1 cellular context compared by ENCODE assay signal in genomic region chr6:26026833-26027490, GRCh38.
A peak's percentile ranks its signal among the peaks of the same experiment; 100 is the strongest.
TF ChIP-seq lines count a peak whose summit lies in the region.

No MANE protein-coding gene starts in this region.

TF ChIP-seq in HepG2, 621 proteins besides CTCF, POLR2A, EP300 and RAD21 (continued from another document and continues in another):
- TF ChIP-seq ZNF276 (CRISPR knock-in tag; IDR thresholded peaks at IDR 0.05; ENCODE audit: low read depth), result peak; percentile 89; the same call in 1 of the 2 replicates
- peak; percentile 51 for TF ChIP-seq TEAD3 (CRISPR knock-in tag; optimal IDR thresholded peaks at IDR 0.05; ENCODE audit: borderline replicate concordance)
- TF ChIP-seq BATF2 (CRISPR knock-in tag; IDR thresholded peaks at IDR 0.05), result peak; percentile 59; the same call in 1 of the 2 replicates
- TF ChIP-seq HNRNPLL (IDR thresholded peaks at IDR 0.05; ENCODE audit: low read depth, low read length, poor library complexity, severe bottlenecking), result peak; percentile 62
- no peak; the same call in 1 of the 2 replicates for TF ChIP-seq JUND (CRISPR knock-in tag; IDR thresholded peaks at IDR 0.05)
- TF ChIP-seq NFE2L2 (IDR thresholded peaks at IDR 0.05; ENCODE audit: low read length), result no peak
- peak; percentile 80 for TF ChIP-seq FOXP4 (CRISPR knock-in tag; IDR thresholded peaks at IDR 0.05)
- peak; percentile 79 for TF ChIP-seq ZNF431 (CRISPR knock-in tag; IDR thresholded peaks at IDR 0.05; ENCODE audit: borderline replicate concordance, low read depth)
- peak; percentile 57; the same call in 1 of the 2 replicates for TF ChIP-seq ZSCAN31 (CRISPR knock-in tag; IDR thresholded peaks at IDR 0.05; ENCODE audit: low read depth)
- TF ChIP-seq POLR2G (IDR thresholded peaks at IDR 0.05; ENCODE audit: low read depth, low read length), result peak; percentile 99
- peak; percentile 87 for TF ChIP-seq ZNF883 (CRISPR knock-in tag; IDR thresholded peaks at IDR 0.05; ENCODE audit: not compliant biosample characterization)
- TF ChIP-seq IRX3 (CRISPR knock-in tag; IDR thresholded peaks at IDR 0.05; ENCODE audit: borderline replicate concordance, low read depth), result peak; percentile 88; the same call in 1 of the 2 replicates
- no peak for TF ChIP-seq RFX1 (IDR thresholded peaks at IDR 0.05)
- peak; percentile 58; the same call in 1 of the 2 replicates for TF ChIP-seq ZNF777 (CRISPR knock-in tag; IDR thresholded peaks at IDR 0.05)
- TF ChIP-seq HMG20A (CRISPR knock-in tag; IDR thresholded peaks at IDR 0.05; ENCODE audit: borderline replicate concordance), result no peak
- TF ChIP-seq ZNF672 (CRISPR knock-in tag; IDR thresholded peaks at IDR 0.05), result peak; percentile 57; the same call in 1 of the 2 replicates
- TF ChIP-seq, protein P1, sequence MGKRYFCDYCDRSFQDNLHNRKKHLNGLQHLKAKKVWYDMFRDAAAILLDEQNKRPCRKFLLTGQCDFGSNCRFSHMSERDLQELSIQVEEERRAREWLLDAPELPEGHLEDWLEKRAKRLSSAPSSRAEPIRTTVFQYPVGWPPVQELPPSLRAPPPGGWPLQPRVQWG (CRISPR knock-in tag; IDR thresholded peaks at IDR 0.05; ENCODE audit: borderline replicate concordance, low read depth), result no peak
- TF ChIP-seq ZNF788 (CRISPR knock-in tag; IDR thresholded peaks at IDR 0.05; ENCODE audit: borderline replicate concordance), result peak; percentile 89
- peak; percentile 97 for TF ChIP-seq SNAPC2 (CRISPR knock-in tag; IDR thresholded peaks at IDR 0.05)
- no peak for TF ChIP-seq SRSF4 (IDR thresholded peaks at IDR 0.05; ENCODE audit: low read depth, low read length, poor library complexity, severe bottlenecking)
- TF ChIP-seq RFXANK (CRISPR knock-in tag; IDR thresholded peaks at IDR 0.05), result peak; percentile 90
- TF ChIP-seq NKX3-1 (CRISPR knock-in tag; IDR thresholded peaks at IDR 0.05), result peak; percentile 88
- no peak for TF ChIP-seq XBP1 (CRISPR knock-in tag; IDR thresholded peaks at IDR 0.05)
- TF ChIP-seq ARNT2 (CRISPR knock-in tag; IDR thresholded peaks at IDR 0.05; ENCODE audit: low read depth), result peak; percentile 95
- peak; percentile 70; the same call in 1 of the 2 replicates for TF ChIP-seq NR1H2 (CRISPR knock-in tag; IDR thresholded peaks at IDR 0.05; ENCODE audit: borderline replicate concordance, low read depth)
- TF ChIP-seq ZNF292 (CRISPR knock-in tag; IDR thresholded peaks at IDR 0.05; ENCODE audit: borderline replicate concordance, low read depth), result no peak
- TF ChIP-seq ZSCAN9 (CRISPR knock-in tag; IDR thresholded peaks at IDR 0.05; ENCODE audit: borderline replicate concordance), result peak; percentile 98
- no peak for TF ChIP-seq NR3C1 (CRISPR knock-in tag; IDR thresholded peaks at IDR 0.05)
- peak; percentile 83; the same call in 1 of the 2 replicates for TF ChIP-seq ZNF280B (CRISPR knock-in tag; IDR thresholded peaks at IDR 0.05; ENCODE audit: borderline replicate concordance)
- TF ChIP-seq ZNF670 (CRISPR knock-in tag; IDR thresholded peaks at IDR 0.05; ENCODE audit: borderline replicate concordance), result peak; percentile 95
- TF ChIP-seq ZFP41 (CRISPR knock-in tag; IDR thresholded peaks at IDR 0.05; ENCODE audit: borderline replicate concordance), result peak; percentile 95
- TF ChIP-seq, protein P2, sequence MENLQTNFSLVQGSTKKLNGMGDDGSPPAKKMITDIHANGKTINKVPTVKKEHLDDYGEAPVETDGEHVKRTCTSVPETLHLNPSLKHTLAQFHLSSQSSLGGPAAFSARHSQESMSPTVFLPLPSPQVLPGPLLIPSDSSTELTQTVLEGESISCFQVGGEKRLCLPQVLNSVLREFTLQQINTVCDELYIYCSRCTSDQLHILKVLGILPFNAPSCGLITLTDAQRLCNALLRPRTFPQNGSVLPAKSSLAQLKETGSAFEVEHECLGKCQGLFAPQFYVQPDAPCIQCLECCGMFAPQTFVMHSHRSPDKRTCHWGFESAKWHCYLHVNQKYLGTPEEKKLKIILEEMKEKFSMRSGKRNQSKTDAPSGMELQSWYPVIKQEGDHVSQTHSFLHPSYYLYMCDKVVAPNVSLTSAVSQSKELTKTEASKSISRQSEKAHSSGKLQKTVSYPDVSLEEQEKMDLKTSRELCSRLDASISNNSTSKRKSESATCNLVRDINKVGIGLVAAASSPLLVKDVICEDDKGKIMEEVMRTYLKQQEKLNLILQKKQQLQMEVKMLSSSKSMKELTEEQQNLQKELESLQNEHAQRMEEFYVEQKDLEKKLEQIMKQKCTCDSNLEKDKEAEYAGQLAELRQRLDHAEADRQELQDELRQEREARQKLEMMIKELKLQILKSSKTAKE (CRISPR knock-in tag; IDR thresholded peaks at IDR 0.05; ENCODE audit: borderline replicate concordance), result no peak
- TF ChIP-seq, protein P3, sequence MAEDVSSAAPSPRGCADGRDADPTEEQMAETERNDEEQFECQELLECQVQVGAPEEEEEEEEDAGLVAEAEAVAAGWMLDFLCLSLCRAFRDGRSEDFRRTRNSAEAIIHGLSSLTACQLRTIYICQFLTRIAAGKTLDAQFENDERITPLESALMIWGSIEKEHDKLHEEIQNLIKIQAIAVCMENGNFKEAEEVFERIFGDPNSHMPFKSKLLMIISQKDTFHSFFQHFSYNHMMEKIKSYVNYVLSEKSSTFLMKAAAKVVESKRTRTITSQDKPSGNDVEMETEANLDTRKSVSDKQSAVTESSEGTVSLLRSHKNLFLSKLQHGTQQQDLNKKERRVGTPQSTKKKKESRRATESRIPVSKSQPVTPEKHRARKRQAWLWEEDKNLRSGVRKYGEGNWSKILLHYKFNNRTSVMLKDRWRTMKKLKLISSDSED (CRISPR knock-in tag; IDR thresholded peaks at IDR 0.05), result 0 out of 2 replicates have a peak, but pooled peaks have one; percentile 93
- TF ChIP-seq TBL1XR1 (IDR thresholded peaks at IDR 0.05; ENCODE audit: borderline replicate concordance, low read length, partially characterized antibody), result peak; percentile 59
- peak; percentile 96 for TF ChIP-seq SALL1 (CRISPR knock-in tag; IDR thresholded peaks at IDR 0.05)
- peak; percentile 65; the same call in 1 of the 2 replicates for TF ChIP-seq CREB3 (CRISPR knock-in tag; IDR thresholded peaks at IDR 0.05)
- TF ChIP-seq ATF1 (CRISPR knock-in tag; IDR thresholded peaks at IDR 0.05), result no peak
- TF ChIP-seq TFDP1 (CRISPR knock-in tag; IDR thresholded peaks at IDR 0.05; ENCODE audit: borderline replicate concordance), result peak; percentile 95
- TF ChIP-seq GPN1 (CRISPR knock-in tag; IDR thresholded peaks at IDR 0.05; ENCODE audit: borderline replicate concordance), result no peak; the same call in 1 of the 2 replicates
- TF ChIP-seq, protein P4, sequence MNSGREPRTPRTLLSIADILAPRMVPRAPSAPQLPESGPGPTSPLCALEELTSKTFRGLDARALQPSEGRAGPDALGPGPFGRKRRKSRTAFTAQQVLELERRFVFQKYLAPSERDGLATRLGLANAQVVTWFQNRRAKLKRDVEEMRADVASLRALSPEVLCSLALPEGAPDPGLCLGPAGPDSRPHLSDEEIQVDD (CRISPR knock-in tag; IDR thresholded peaks at IDR 0.05; ENCODE audit: borderline replicate concordance), result no peak
- TF ChIP-seq FOXK2 (IDR thresholded peaks at IDR 0.05), result 0 out of 2 replicates have a peak, but pooled peaks have one; percentile 42
- TF ChIP-seq, protein P5, sequence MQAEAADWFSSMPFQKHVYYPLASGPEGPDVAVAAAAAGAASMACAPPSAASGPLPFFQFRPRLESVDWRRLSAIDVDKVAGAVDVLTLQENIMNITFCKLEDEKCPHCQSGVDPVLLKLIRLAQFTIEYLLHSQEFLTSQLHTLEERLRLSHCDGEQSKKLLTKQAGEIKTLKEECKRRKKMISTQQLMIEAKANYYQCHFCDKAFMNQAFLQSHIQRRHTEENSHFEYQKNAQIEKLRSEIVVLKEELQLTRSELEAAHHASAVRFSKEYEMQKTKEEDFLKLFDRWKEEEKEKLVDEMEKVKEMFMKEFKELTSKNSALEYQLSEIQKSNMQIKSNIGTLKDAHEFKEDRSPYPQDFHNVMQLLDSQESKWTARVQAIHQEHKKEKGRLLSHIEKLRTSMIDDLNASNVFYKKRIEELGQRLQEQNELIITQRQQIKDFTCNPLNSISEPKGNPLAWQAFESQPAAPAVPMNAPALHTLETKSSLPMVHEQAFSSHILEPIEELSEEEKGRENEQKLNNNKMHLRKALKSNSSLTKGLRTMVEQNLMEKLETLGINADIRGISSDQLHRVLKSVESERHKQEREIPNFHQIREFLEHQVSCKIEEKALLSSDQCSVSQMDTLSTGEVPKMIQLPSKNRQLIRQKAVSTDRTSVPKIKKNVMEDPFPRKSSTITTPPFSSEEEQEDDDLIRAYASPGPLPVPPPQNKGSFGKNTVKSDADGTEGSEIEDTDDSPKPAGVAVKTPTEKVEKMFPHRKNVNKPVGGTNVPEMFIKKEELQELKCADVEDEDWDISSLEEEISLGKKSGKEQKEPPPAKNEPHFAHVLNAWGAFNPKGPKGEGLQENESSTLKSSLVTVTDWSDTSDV (CRISPR knock-in tag; IDR thresholded peaks at IDR 0.05), result 0 out of 2 replicates have a peak, but pooled peaks have one; percentile 57
- TF ChIP-seq MXD3 (CRISPR knock-in tag; IDR thresholded peaks at IDR 0.05), result peak; percentile 86
- no peak for TF ChIP-seq ZNF567 (CRISPR knock-in tag; IDR thresholded peaks at IDR 0.05; ENCODE audit: borderline replicate concordance)
- TF ChIP-seq HOXA5 (CRISPR knock-in tag; IDR thresholded peaks at IDR 0.05), result peak; percentile 94
- TF ChIP-seq ZFP36L1 (CRISPR knock-in tag; IDR thresholded peaks at IDR 0.05), result peak; percentile 68
- no peak for TF ChIP-seq ZNF75D (CRISPR knock-in tag; IDR thresholded peaks at IDR 0.05; ENCODE audit: borderline replicate concordance)
